Comparison of ENCODE assay signal across 9 cellular contexts in genomic region chr5:133754575-133755169, GRCh38.
DNase-seq lines count a peak whose midpoint lies in the region; ATAC-seq, FAIRE-seq and TF ChIP-seq lines count a peak whose summit lies in the region.
"Had no signal": no experiment of that assay in that cellular context is flagged by ENCODE, and none has a peak within 500 bp of the region (broad histone marks: within the 10 kb centered on the region; RNA-seq: fewer than 3 reads in every experiment).

No MANE protein-coding gene starts in this region.

- H3K9ac ChIP-seq in Loucy (ENCODE audit: low read depth, low read length, poor library complexity, severe bottlenecking) (no peak overlapping the region), kidney (ENCODE audit: low read length in 2 of 2) (no peak overlapping the region)

- FAIRE-seq in kidney (lab: Jason Lieb, UNC): peak; percentile 63

- H3K9me3 Mint-ChIP-seq in activated CD4-positive, alpha-beta memory T cell treated with anti-CD3 and anti-CD28 coated beads for 36 hours: no peaks in the 10 kb centered on the region
- H3K9me3 Mint-ChIP-seq in activated CD4-positive, alpha-beta memory T cell treated with anti-CD3 and anti-CD28 coated beads, Interleukin-2, amount 10 ng/mL, durations not matched to agents 7 days and 5 days: no peaks in the 10 kb centered on the region
- no peaks in the 10 kb centered on the region for H3K9me3 Mint-ChIP-seq in activated naive CD8-positive, alpha-beta T cell treated with anti-CD3 and anti-CD28 coated beads, Interleukin-2, amount 10 ng/mL, durations not matched to agents 7 days and 5 days

- H3K27me3 ChIP-seq in Loucy (ENCODE audit: insufficient read depth, low read length, poor library complexity, severe bottlenecking): no peaks in the 10 kb centered on the region
- peaks cover 14% of the 10 kb centered on the region for H3K27me3 ChIP-seq in transverse colon

- H2AFZ ChIP-seq in Loucy (ENCODE audit: low read length): no peak overlapping the region

- H3K27ac Mint-ChIP-seq in activated CD4-positive, alpha-beta memory T cell treated with anti-CD3 and anti-CD28 coated beads for 36 hours: no peak overlapping the region
- H3K27ac Mint-ChIP-seq in activated CD4-positive, alpha-beta memory T cell treated with anti-CD3 and anti-CD28 coated beads, Interleukin-2, amount 10 ng/mL, durations not matched to agents 7 days and 5 days: no peak overlapping the region
- no peak overlapping the region for H3K27ac Mint-ChIP-seq in activated naive CD8-positive, alpha-beta T cell treated with anti-CD3 and anti-CD28 coated beads, Interleukin-2, amount 10 ng/mL, durations not matched to agents 7 days and 5 days
- H3K27ac Mint-ChIP-seq: activated naive CD8-positive, alpha-beta T cell had no signal

- no peaks in the 10 kb centered on the region for H4K20me1 ChIP-seq in Loucy (ENCODE audit: insufficient read depth, low read length, poor library complexity, severe bottlenecking)

- CTCF ChIA-PET in activated CD4-positive, alpha-beta memory T cell treated with anti-CD3 and anti-CD28 coated beads for 36 hours (lab: Charles Lee): interaction anchor here (0.6 to 2.9 kb wide), 7 partner anchors 9 to 444 kb away, joined by 3 to 23 read pairs (median 4); no protein-coding TSS in a partner anchor
- CTCF ChIA-PET in activated CD4-positive, alpha-beta memory T cell treated with anti-CD3 and anti-CD28 coated beads, Interleukin-2, amount 10 ng/mL, durations not matched to agents 7 days and 5 days (lab: Charles Lee): no interaction called here

- TF ChIP-seq POLR2A in transverse colon (IDR thresholded peaks at IDR 0.05): no peak

- H3K4me3 ChIP-seq in Loucy (ENCODE audit: low read length, poor library complexity, severe bottlenecking) (no peak overlapping the region), kidney (ENCODE audit: low read length in 2 of 2) (no peak overlapping the region), transverse colon (no peak overlapping the region)

- no peak overlapping the region for H3K4me2 ChIP-seq in Loucy (ENCODE audit: low read depth, low read length, poor library complexity, severe bottlenecking)

- H3K9me2 ChIP-seq in Loucy (replicated peaks; ENCODE audit: low read depth, low read length): no peaks in the 10 kb centered on the region

- H3K79me2 ChIP-seq in Loucy (ENCODE audit: insufficient read depth, low read length): no peaks in the 10 kb centered on the region

- WGBS in transverse colon (ENCODE audit: low coverage in 1 of 2), 2 donors: 13 to 31% methylated on average over 1 to 5 of the region's 5 CpGs

- DNase-seq in activated CD4-positive, alpha-beta memory T cell treated with anti-CD3 and anti-CD28 coated beads for 36 hours: peak; percentile 52
- no peak for DNase-seq in activated CD4-positive, alpha-beta memory T cell treated with anti-CD3 and anti-CD28 coated beads, Interleukin-2, amount 10 ng/mL, durations not matched to agents 7 days and 5 days
- DNase-seq in activated naive CD8-positive, alpha-beta T cell treated with anti-CD3 and anti-CD28 coated beads, Interleukin-2, amount 10 ng/mL, durations not matched to agents 7 days and 5 days: no peak
- no peak for DNase-seq in kidney
- DNase-seq in transverse colon: peak; percentile 17
- DNase-seq in DMS114 treated with DMSO at 0.1 percent for 48 hours (lab: John Stamatoyannopoulos, UW; ENCODE audit: unreplicated experiment): no peak
- DNase-seq in hippocampal formation (lab: John Stamatoyannopoulos, UW): no peak

- H3F3A ChIP-seq in Loucy (ENCODE audit: low read depth): no peaks in the 10 kb centered on the region

- ATAC-seq in activated naive CD8-positive, alpha-beta T cell treated with anti-CD3 and anti-CD28 coated beads, Interleukin-2, amount 10 ng/mL, durations not matched to agents 7 days and 5 days (ENCODE audit: low read depth): peak; percentile 75

- POLR2A ChIA-PET in activated CD4-positive, alpha-beta memory T cell treated with anti-CD3 and anti-CD28 coated beads for 36 hours (lab: Charles Lee): no interaction called here
- POLR2A ChIA-PET in activated CD4-positive, alpha-beta memory T cell treated with anti-CD3 and anti-CD28 coated beads, Interleukin-2, amount 10 ng/mL, durations not matched to agents 7 days and 5 days (lab: Charles Lee): no interaction called here
- POLR2A ChIA-PET in activated naive CD8-positive, alpha-beta T cell treated with anti-CD3 and anti-CD28 coated beads, Interleukin-2, amount 10 ng/mL, durations not matched to agents 7 days and 5 days (lab: Charles Lee): no interaction called here

- H3K36me3 ChIP-seq in Loucy (ENCODE audit: insufficient read depth, low read length) (no peaks in the 10 kb centered on the region), kidney (ENCODE audit: control insufficient read depth in 1 of 2, insufficient read depth in 2 of 2, low read length in 2 of 2) (no peaks in the 10 kb centered on the region), transverse colon (no peaks in the 10 kb centered on the region)

- no peaks in the 10 kb centered on the region for H3K9me3 ChIP-seq in Loucy (ENCODE audit: insufficient read depth, low read depth, low read length)
- no peaks in the 10 kb centered on the region for H3K9me3 ChIP-seq in kidney (ENCODE audit: control insufficient read depth in 1 of 2, low read length in 2 of 2)
- H3K9me3 ChIP-seq in transverse colon: no peaks in the 10 kb centered on the region

- TF ChIP-seq EP300 in transverse colon (IDR thresholded peaks at IDR 0.05; ENCODE audit: low read depth): no peak

- in situ Hi-C loops in transverse colon (cut with MboI; ENCODE audit: low pct_ligation_motif_present in 1 of 4, low pct_unique_long_range_greater_than_20kb in 1 of 4, low sequenced_read_pairs in 3 of 4): no loop called here

- no peak overlapping the region for H3K4me3 Mint-ChIP-seq in activated CD4-positive, alpha-beta memory T cell treated with anti-CD3 and anti-CD28 coated beads for 36 hours
- no peak overlapping the region for H3K4me3 Mint-ChIP-seq in activated CD4-positive, alpha-beta memory T cell treated with anti-CD3 and anti-CD28 coated beads, Interleukin-2, amount 10 ng/mL, durations not matched to agents 7 days and 5 days
- H3K4me3 Mint-ChIP-seq in activated naive CD8-positive, alpha-beta T cell treated with anti-CD3 and anti-CD28 coated beads, Interleukin-2, amount 10 ng/mL, durations not matched to agents 7 days and 5 days: no peak overlapping the region
- H3K4me3 Mint-ChIP-seq: activated naive CD8-positive, alpha-beta T cell had no signal

- H3K4me1 Mint-ChIP-seq in activated CD4-positive, alpha-beta memory T cell treated with anti-CD3 and anti-CD28 coated beads for 36 hours (ENCODE audit: low read depth): no peaks in the 10 kb centered on the region
- H3K4me1 Mint-ChIP-seq in activated CD4-positive, alpha-beta memory T cell treated with anti-CD3 and anti-CD28 coated beads, Interleukin-2, amount 10 ng/mL, durations not matched to agents 7 days and 5 days: no peaks in the 10 kb centered on the region
- H3K4me1 Mint-ChIP-seq in activated naive CD8-positive, alpha-beta T cell treated with anti-CD3 and anti-CD28 coated beads, Interleukin-2, amount 10 ng/mL, durations not matched to agents 7 days and 5 days: peaks cover 8% of the 10 kb centered on the region

- no peaks in the 10 kb centered on the region for H3K36me3 Mint-ChIP-seq in activated CD4-positive, alpha-beta memory T cell treated with anti-CD3 and anti-CD28 coated beads for 36 hours
- no peaks in the 10 kb centered on the region for H3K36me3 Mint-ChIP-seq in activated CD4-positive, alpha-beta memory T cell treated with anti-CD3 and anti-CD28 coated beads, Interleukin-2, amount 10 ng/mL, durations not matched to agents 7 days and 5 days (ENCODE audit: low read depth)
- H3K36me3 Mint-ChIP-seq in activated naive CD8-positive, alpha-beta T cell treated with anti-CD3 and anti-CD28 coated beads, Interleukin-2, amount 10 ng/mL, durations not matched to agents 7 days and 5 days: no peaks in the 10 kb centered on the region
- H3K36me3 Mint-ChIP-seq: activated naive CD8-positive, alpha-beta T cell had no signal

- intact Hi-C loops in activated CD4-positive, alpha-beta memory T cell treated with anti-CD3 and anti-CD28 coated beads for 36 hours (cut with micrococcal nuclease): loop anchor here (1.0 to 2.0 kb wide), 2 partner anchors 114 to 190 kb away; no protein-coding TSS in a partner anchor
- intact Hi-C loops in kidney (cut with DNase I): no loop called here
- intact Hi-C loops in transverse colon (cut with DNase I; ENCODE audit: low total_unique reads): no loop called here

- H3K4me1 ChIP-seq in Loucy (ENCODE audit: insufficient read depth, low read length, poor library complexity, severe bottlenecking): no peaks in the 10 kb centered on the region
- H3K4me1 ChIP-seq in kidney (ENCODE audit: control insufficient read depth in 1 of 2, insufficient read depth in 1 of 2, low read depth in 1 of 2, low read length in 2 of 2): no peaks in the 10 kb centered on the region
- no peaks in the 10 kb centered on the region for H3K4me1 ChIP-seq in transverse colon

- H3K27ac ChIP-seq in kidney (ENCODE audit: low read depth in 2 of 2, low read length in 2 of 2) (no peak overlapping the region), transverse colon (no peak overlapping the region)

- H3K27me3 Mint-ChIP-seq in activated CD4-positive, alpha-beta memory T cell treated with anti-CD3 and anti-CD28 coated beads for 36 hours: peaks cover 15% of the 10 kb centered on the region
- peaks cover 20% of the 10 kb centered on the region for H3K27me3 Mint-ChIP-seq in activated CD4-positive, alpha-beta memory T cell treated with anti-CD3 and anti-CD28 coated beads, Interleukin-2, amount 10 ng/mL, durations not matched to agents 7 days and 5 days
- peaks cover 20% of the 10 kb centered on the region for H3K27me3 Mint-ChIP-seq in activated naive CD8-positive, alpha-beta T cell treated with anti-CD3 and anti-CD28 coated beads, Interleukin-2, amount 10 ng/mL, durations not matched to agents 7 days and 5 days

- TF ChIP-seq CTCF in Loucy (conservative IDR thresholded peaks at IDR 0.05; ENCODE audit: low read length): peak; percentile 58
- peak; percentile 66 for TF ChIP-seq CTCF in kidney (IDR thresholded peaks at IDR 0.05; ENCODE audit: borderline replicate concordance, extremely low read depth, insufficient read depth)
- TF ChIP-seq CTCF in transverse colon (IDR thresholded peaks at IDR 0.05): peak in 4 of 5 experiments; percentile 23 to 45 (median 40)

Comparison
In these comparisons a context has a peak if more than half of its experiments do, and no peak if none do; other contexts are left out.
1. DNase-seq: peak in activated CD4-positive, alpha-beta memory T cell treated with anti-CD3 and anti-CD28 coated beads for 36 hours (single experiment) and transverse colon (single experiment); none in activated CD4-positive, alpha-beta memory T cell treated with anti-CD3 and anti-CD28 coated beads, Interleukin-2, amount 10 ng/mL, durations not matched to agents 7 days and 5 days (single experiment), activated naive CD8-positive, alpha-beta T cell treated with anti-CD3 and anti-CD28 coated beads, Interleukin-2, amount 10 ng/mL, durations not matched to agents 7 days and 5 days (single experiment), kidney (single experiment), DMS114 treated with DMSO at 0.1 percent for 48 hours (single experiment) and hippocampal formation (0 of 2).
2. Peak in every context shown above with its lines, with median percentiles within 50 percentile points of each other: CTCF ChIP-seq.